31 cellular contexts compared by ENCODE assay signal in the genomic region with DNA sequence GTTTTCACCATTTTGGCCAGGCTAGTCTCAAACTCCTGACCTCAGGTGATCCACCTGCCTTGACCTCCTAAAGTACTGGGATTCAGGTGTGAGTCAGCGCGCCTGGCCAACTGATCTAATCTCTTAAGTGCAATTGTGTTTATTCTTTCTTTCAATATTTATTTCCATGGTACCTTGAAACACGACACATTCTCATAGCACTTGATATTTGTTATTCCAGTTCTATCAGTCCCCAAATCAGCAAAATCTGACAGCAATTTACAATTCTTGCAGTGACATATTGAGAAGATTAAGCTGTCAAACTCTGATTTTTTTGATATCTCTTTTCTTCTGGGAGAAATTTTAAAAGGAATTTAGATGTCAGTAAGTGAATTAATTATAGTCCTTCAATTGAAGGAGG.
"Had no signal": no experiment of that assay in that cellular context is flagged by ENCODE, and none has a peak within 500 bp of the region (broad histone marks: within the 10 kb centered on the region; RNA-seq: fewer than 3 reads in every experiment).

No MANE protein-coding gene starts in this region.

- H3K9me3 ChIP-seq: adrenal gland, breast epithelium, colonic mucosa, esophagus squamous epithelium, gastroesophageal sphincter had no signal

- H3K27ac ChIP-seq: adrenal gland, breast epithelium, cardiac muscle cell, colonic mucosa, epithelial cell of prostate, esophagus squamous epithelium, gastroesophageal sphincter had no signal

- H3K36me3 ChIP-seq: adrenal gland, breast epithelium, cardiac muscle cell, colonic mucosa, esophagus squamous epithelium, gastroesophageal sphincter had no signal

- H3K4me3 ChIP-seq: adrenal gland, breast epithelium, cardiac muscle cell, colonic mucosa, esophagus squamous epithelium, gastroesophageal sphincter had no signal

- DNase-seq: activated CD4-positive, alpha-beta memory T cell treated with anti-CD3 and anti-CD28 coated beads for 36 hours; activated CD4-positive, alpha-beta T cell treated with anti-CD3 and anti-CD28 coated beads for 36 hours; activated CD4-positive, alpha-beta T cell treated with anti-CD3 and anti-CD28 coated beads, Interleukin-2, amount 10 ng/mL, durations not matched to agents 24 days and 14 days; activated CD4-positive, CD25-positive, alpha-beta regulatory T cell; activated CD4-positive, CD25-positive, alpha-beta regulatory T cell treated with anti-CD3 and anti-CD28 coated beads, Interleukin-2, amount 50 U/mL, for 72 hours; activated CD8-positive, alpha-beta memory T cell treated with anti-CD3 and anti-CD28 coated beads, Interleukin-2, amount 10 ng/mL, durations not matched to agents 7 days and 5 days; activated CD8-positive, alpha-beta memory T cell treated with anti-CD3 and anti-CD28 coated beads, Interleukin-2, amount 50 U/mL, for 4 hours; activated CD8-positive, alpha-beta T cell treated with anti-CD3 and anti-CD28 coated beads, Interleukin-2, amount 10 ng/mL, durations not matched to agents 7 days and 5 days; activated effector memory CD4-positive, alpha-beta T cell treated with anti-CD3 and anti-CD28 coated beads, Interleukin-2, amount 50 U/mL, for 16 hours; activated naive CD4-positive, alpha-beta T cell treated with anti-CD3 and anti-CD28 coated beads for 36 hours; activated naive CD8-positive, alpha-beta T cell treated with anti-CD3 and anti-CD28 coated beads for 36 hours; activated naive CD8-positive, alpha-beta T cell treated with anti-CD3 and anti-CD28 coated beads, Interleukin-2, amount 50 U/mL, for 24 hours; activated T-cell treated with anti-CD3 and anti-CD28 coated beads, Interleukin-2, amount 50 U/mL, for 1 hour; activated T-cell treated with anti-CD3 and anti-CD28 coated beads, Interleukin-2, amount 50 U/mL, for 48 hours; adrenal gland; amygdala; aorta; central memory CD4-positive, alpha-beta T cell; cerebellar nuclear complex; colonic mucosa; effector CD8-positive, alpha-beta T cell; esophagus squamous epithelium; foreskin melanocyte; head of caudate nucleus; T-helper 1 cell; T-helper 17 cell; T1000 had no signal

- H3K27me3 ChIP-seq: adrenal gland, breast epithelium, cardiac muscle cell, colonic mucosa, esophagus squamous epithelium, gastroesophageal sphincter had no signal
